Comparison of ENCODE assay signal across 1 cellular context in genomic region chr2:237058423-237058822, GRCh38.
TF ChIP-seq lines count a peak whose summit lies in the region.

No MANE protein-coding gene starts in this region.

TF ChIP-seq in GM12878, 131 proteins besides CTCF, POLR2A, EP300 and RAD21:
- TF ChIP-seq PBX3 (IDR thresholded peaks at IDR 0.05; ENCODE audit: insufficient replicate concordance, low read depth, low read length) = no peak
- no peak for TF ChIP-seq MXI1 (IDR thresholded peaks at IDR 0.05; ENCODE audit: low read depth, low read length)
- TF ChIP-seq IRF3 (IDR thresholded peaks at IDR 0.05) = no peak
- TF ChIP-seq HDAC6 (IDR thresholded peaks at IDR 0.05; ENCODE audit: unreplicated experiment) = no peak
- no peak for TF ChIP-seq FOXK2 (IDR thresholded peaks at IDR 0.05)
